8 cellular contexts compared by ENCODE assay signal in the genomic region with DNA sequence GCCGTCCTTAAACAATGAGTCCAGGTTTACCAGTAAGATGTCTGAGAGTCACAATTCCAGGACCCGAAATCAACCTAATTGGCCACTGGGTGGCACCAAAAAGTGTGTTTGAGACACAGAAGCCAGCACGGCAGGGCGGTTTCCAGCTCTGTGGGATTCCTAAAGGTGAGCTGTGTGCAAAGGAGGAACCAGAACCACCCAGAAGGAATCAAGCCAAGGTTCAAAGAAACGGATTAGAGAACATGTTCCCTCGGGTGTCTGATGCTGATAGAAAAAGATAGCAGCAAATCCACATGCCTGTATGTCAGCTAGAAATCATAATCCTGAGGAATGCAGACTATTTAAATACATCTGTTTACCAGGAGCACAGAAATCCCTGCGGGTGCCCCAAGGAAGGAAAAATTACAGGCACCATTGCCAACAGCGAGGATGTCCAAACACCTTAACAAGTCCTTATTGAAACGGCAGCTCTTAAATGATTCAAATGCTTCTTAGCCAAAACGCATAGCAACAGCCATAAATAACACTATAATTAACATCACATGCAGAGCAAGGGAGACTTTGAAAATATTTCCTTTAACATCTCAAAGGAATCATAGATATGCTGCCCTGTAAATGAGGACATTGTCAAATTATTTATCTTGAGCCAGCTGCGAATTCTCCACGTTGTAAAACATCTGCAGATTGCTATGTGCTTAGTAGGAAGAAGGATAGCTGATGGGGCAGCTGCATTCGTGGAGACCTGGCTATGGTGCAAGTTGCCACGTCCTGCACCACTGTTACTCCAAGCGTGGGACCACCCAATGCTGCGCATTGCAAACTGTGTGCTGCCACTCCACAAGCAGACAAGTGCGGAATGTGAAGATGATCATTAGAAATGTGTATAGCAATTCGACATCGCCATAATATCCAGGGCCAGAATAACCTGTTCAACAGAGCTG.
DNase-seq lines count a peak whose midpoint lies in the region; ATAC-seq, FAIRE-seq and TF ChIP-seq lines count a peak whose summit lies in the region.

No MANE protein-coding gene starts in this region.

- FAIRE-seq in frontal cortex (lab: Jason Lieb, UNC) = no peak

- intact Hi-C loops in PC-3 (cut with micrococcal nuclease) (loop anchor here (1.0 to 5.0 kb wide), 4 partner anchors 231 to 525 kb away; no protein-coding TSS in a partner anchor), uterus (cut with DNase I; ENCODE audit: low total_unique reads) (no loop called here)

- H3K9ac ChIP-seq in PC-3 (ENCODE audit: low read length) = no peak overlapping the region

- peaks cover 37% of the 10 kb centered on the region for H3K27me3 Mint-ChIP-seq in osteocyte (ENCODE audit: unreplicated experiment)

- H3K27ac ChIP-seq in PC-3 (ENCODE audit: low read length) (no peak overlapping the region), uterus (no peak overlapping the region)

- peak; percentile 83 for ATAC-seq in PC-3

- H3K4me2 ChIP-seq in PC-3 (ENCODE audit: low read length) = peak overlapping the region; percentile 78

- H3K9me2 ChIP-seq in PC-3 (replicated peaks; ENCODE audit: low read length) = no peaks in the 10 kb centered on the region

- no peaks in the 10 kb centered on the region for H4K20me1 ChIP-seq in PC-3 (ENCODE audit: low read length)

- no TSS peak for BruUV-seq in PC-3 (replicated peaks; lab: Mats Ljungman, UMichigan)

- H3K4me3 Mint-ChIP-seq in osteocyte (ENCODE audit: unreplicated experiment) = no peak overlapping the region

- no peaks in the 10 kb centered on the region for H3K9me3 ChIP-seq in PC-3 (ENCODE audit: low read length)
- no peaks in the 10 kb centered on the region for H3K9me3 ChIP-seq in uterus

- H3K27ac Mint-ChIP-seq in osteocyte (ENCODE audit: unreplicated experiment) = no peak overlapping the region

- H3K36me3 Mint-ChIP-seq in osteocyte (ENCODE audit: unreplicated experiment) = no peaks in the 10 kb centered on the region

- no peak overlapping the region for H3K4me3 ChIP-seq in Jurkat, Clone E6-1 (ENCODE audit: low read length)
- H3K4me3 ChIP-seq in PC-3 (ENCODE audit: low read length) = peak overlapping the region; percentile 46; the same call in 1 of the 2 replicates
- H3K4me3 ChIP-seq in uterus = no peak overlapping the region

- H3K79me2 ChIP-seq in PC-3 (ENCODE audit: low read length) = no peaks in the 10 kb centered on the region

- H3F3A ChIP-seq in PC-3 (ENCODE audit: low read length, unreplicated experiment) = no peaks in the 10 kb centered on the region

- H3K4me1 ChIP-seq in PC-3 (ENCODE audit: insufficient read depth, low read length) (peaks cover 17% of the 10 kb centered on the region), uterus (no peaks in the 10 kb centered on the region)

- no peaks in the 10 kb centered on the region for H3K27me3 ChIP-seq in PC-3 (ENCODE audit: low read length)
- H3K27me3 ChIP-seq in uterus = no peaks in the 10 kb centered on the region

- CTCF ChIA-PET in PC-3 (lab: Charles Lee) = interaction anchor here (0.6 to 1.7 kb wide), 6 partner anchors 233 to 573 kb away, joined by 3 to 9 read pairs (median 5); no protein-coding TSS in a partner anchor

- POLR2A ChIA-PET in PC-3 (lab: Charles Lee; ENCODE audit: unreplicated experiment) = interaction anchor here (0.7 kb wide), 1 partner anchor 346 kb away, joined by 4 read pairs; no protein-coding TSS in a partner anchor

- peaks cover 4% of the 10 kb centered on the region for H3K4me1 Mint-ChIP-seq in osteocyte (ENCODE audit: unreplicated experiment)

- H3K36me3 ChIP-seq in PC-3 (ENCODE audit: low read depth, low read length) = no peaks in the 10 kb centered on the region
- no peaks in the 10 kb centered on the region for H3K36me3 ChIP-seq in uterus

- peak; percentile 25 for DNase-seq in CMK (ENCODE audit: low read depth)
- DNase-seq in GM20000 (ENCODE audit: low spot score) = peak; percentile 61
- peak; percentile 59 for DNase-seq in Jurkat, Clone E6-1 (ENCODE audit: low read depth, low spot score)
- DNase-seq in PC-3 = peak; percentile 91
- peak; percentile 8 to 31 for DNase-seq in activated T-helper 1 cell treated with anti-CD3 and anti-CD28 coated beads, Interleukin-2, amount 50 U/mL, for 16 hours (ENCODE audit: low read depth in 1 of 2, low spot score in 1 of 2)
- DNase-seq in frontal cortex (ENCODE audit: low spot score in 2 of 2) = peak; percentile 33 to 58
- peak; percentile 82 for DNase-seq in osteocyte (ENCODE audit: extremely low spot score, unreplicated experiment)
- DNase-seq in uterus = peak in 1 of 2 donors; percentile 27

- peak overlapping the region; percentile 78 for H2AFZ ChIP-seq in PC-3 (ENCODE audit: low read length)

- no peaks in the 10 kb centered on the region for H3K9me3 Mint-ChIP-seq in osteocyte (ENCODE audit: unreplicated experiment)

- no peak for TF ChIP-seq POLR2A in uterus (IDR thresholded peaks at IDR 0.05)

- peak; percentile 28 for TF ChIP-seq CTCF in GM20000 (IDR thresholded peaks at IDR 0.05; ENCODE audit: extremely low read depth, missing control alignments)
- TF ChIP-seq CTCF in PC-3 (conservative IDR thresholded peaks at IDR 0.05; ENCODE audit: low read depth, low read length) = peak; percentile 85
- TF ChIP-seq CTCF in osteocyte (IDR thresholded peaks at IDR 0.05) = peak; percentile 74
- peak; percentile 6 to 28 (median 18) for TF ChIP-seq CTCF in uterus (IDR thresholded peaks at IDR 0.05)

Comparison
In these comparisons a context has a peak if more than half of its experiments do, and no peak if none do; other contexts are left out.
1. CTCF ChIP-seq: peak in every context shown above with its lines; median percentile 85 in PC-3; 74 in osteocyte; 28 in GM20000; 18 in uterus.